9 cellular contexts compared by ENCODE assay signal in genomic region chr1:116515702-116516101, GRCh38. TPM values are rescaled to one million over a fixed set of nuclear protein-coding genes. Genes with fewer than 3 reads are reported as not detected.
A peak's percentile ranks its signal among the peaks of the same experiment; 100 is the strongest.
DNase-seq lines count a peak whose midpoint lies in the region; ATAC-seq and TF ChIP-seq lines count a peak whose summit lies in the region.
"Had no signal": no experiment of that assay in that cellular context is flagged by ENCODE, and none has a peak within 500 bp of the region (broad histone marks: within the 10 kb centered on the region; RNA-seq: fewer than 3 reads in every experiment).

No MANE protein-coding gene starts in this region.

- H3K9me3 ChIP-seq in BE2C, result no peaks in the 10 kb centered on the region
- no peaks in the 10 kb centered on the region for H3K9me3 ChIP-seq in T-helper 17 cell (ENCODE audit: control insufficient read depth, low read length, poor library complexity, severe bottlenecking)
- H3K9me3 ChIP-seq in esophagus (ENCODE audit: control insufficient read depth in 2 of 2, insufficient read depth in 1 of 2, low read depth in 1 of 2, low read length in 1 of 2), result no peaks in the 10 kb centered on the region

- H3K27me3 ChIP-seq in BE2C (no peaks in the 10 kb centered on the region), esophagus (ENCODE audit: control insufficient read depth in 1 of 2, insufficient read depth in 2 of 2, low read length in 2 of 2) (no peaks in the 10 kb centered on the region)

- H3K36me3 ChIP-seq in BE2C (no peaks in the 10 kb centered on the region), esophagus (ENCODE audit: control insufficient read depth in 2 of 2, insufficient read depth in 2 of 2, low read length in 1 of 2) (peaks cover 3 to 12% of the 10 kb centered on the region in 2 donors)

- peaks cover 50% of the 10 kb centered on the region for H3K4me1 Mint-ChIP-seq in T-helper 17 cell

- TF ChIP-seq CTCF in BE2C (IDR thresholded peaks at IDR 0.05; ENCODE audit: low read depth, low read length) (no peak), GM20000 (IDR thresholded peaks at IDR 0.05; ENCODE audit: extremely low read depth, missing control alignments) (no peak)

- peak; percentile 57 for ATAC-seq in T-helper 17 cell
- ATAC-seq in GM19463 (IDR thresholded peaks at IDR 0.05; ENCODE audit: unreplicated experiment), result no peak

- DNase-seq in BE2C, result peak; percentile 48
- DNase-seq in T-helper 17 cell, result peak in 1 of 3 donors; percentile 31
- DNase-seq in NCI-H1105 treated with DMSO at 0.1 percent for 48 hours (lab: John Stamatoyannopoulos, UW), result no peak
- DNase-seq in GM20000 (ENCODE audit: low spot score), result no peak
- DNase-seq in NCI-H1092 (lab: John Stamatoyannopoulos, UW), result no peak

- WGBS in esophagus, 2 donors, result 67 to 80% methylated on average over 7 of the region's 7 CpGs

- H3K4me3 Mint-ChIP-seq in T-helper 17 cell, result peak overlapping the region; percentile 92
- H3K4me3 Mint-ChIP-seq: type B pancreatic cell had no signal

- H3K4me3 ChIP-seq in BE2C (ENCODE audit: low read depth, low read length), result no peak overlapping the region
- no peak overlapping the region for H3K4me3 ChIP-seq in esophagus (ENCODE audit: low read depth in 1 of 2, low read length in 2 of 2)

- H3K36me3 Mint-ChIP-seq in T-helper 17 cell (ENCODE audit: low read depth), result peaks cover 2% of the 10 kb centered on the region
- H3K36me3 Mint-ChIP-seq: type B pancreatic cell had no signal

- peak overlapping the region; percentile 61 to 72 for H3K27ac ChIP-seq in esophagus (ENCODE audit: low read depth in 2 of 2, low read length in 1 of 2)

- H3K4me1 ChIP-seq in BE2C, result peaks cover 6% of the 10 kb centered on the region; the same call in 1 of the 2 replicates
- peaks cover 0 to 2% of the 10 kb centered on the region in 2 donors for H3K4me1 ChIP-seq in esophagus (ENCODE audit: control insufficient read depth in 2 of 2, insufficient read depth in 2 of 2, low read length in 1 of 2)

- no peaks in the 10 kb centered on the region for H3K27me3 Mint-ChIP-seq in T-helper 17 cell
- H3K27me3 Mint-ChIP-seq: type B pancreatic cell had no signal

- TF ChIP-seq POLR2A in GM19193 (IDR thresholded peaks at IDR 0.05; ENCODE audit: extremely low read depth, insufficient read depth, insufficient read length), result peak; percentile 2

- peak overlapping the region; percentile 99 for H3K27ac Mint-ChIP-seq in T-helper 17 cell
- H3K27ac Mint-ChIP-seq: type B pancreatic cell had no signal

RNA-seq across cellular contexts. Expression of gene CD58, which starts 55.1 kb away (rescaled TPM):
- polyA plus RNA-seq in BE2C (2012; ENCODE audit: insufficient read depth, insufficient read length, low read depth), result 4.9 TPM
- 10 to 100 TPM; 21.7 to 22.1 TPM for total RNA-seq in T-helper 17 cell
- 10 to 100 TPM; 21.2 to 25.3 TPM for polyA plus RNA-seq in esophagus
